ENCODE assay signal across 8 cellular contexts in genomic region chr19:55624109-55625003, GRCh38. TPM values are rescaled to one million over a fixed set of nuclear protein-coding genes. Genes with fewer than 3 reads are reported as not detected.
DNase-seq lines count a peak whose midpoint lies in the region; TF ChIP-seq lines count a peak whose summit lies in the region.

A gene with protein sequence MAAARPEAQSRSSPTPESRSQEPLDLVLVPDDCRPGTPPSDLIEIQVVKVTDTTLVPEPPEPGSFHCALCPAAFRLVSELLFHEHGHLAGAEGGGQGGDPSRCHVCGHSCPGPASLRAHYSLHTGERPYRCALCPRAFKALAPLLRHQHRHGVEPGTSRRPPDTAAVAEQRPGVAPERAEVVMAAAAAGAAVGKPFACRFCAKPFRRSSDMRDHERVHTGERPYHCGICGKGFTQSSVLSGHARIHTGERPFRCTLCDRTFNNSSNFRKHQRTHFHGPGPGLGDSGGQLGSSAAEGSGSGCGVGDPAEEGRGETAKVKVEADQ (minus strand): TSS chr19:55624566. CDS start chr19:55624561, 5 bp downstream.

- H3K9me3 Mint-ChIP-seq in activated T-cell treated with anti-CD3 and anti-CD28 coated beads, Interleukin-2, amount 50 U/mL, for 24 hours: no peaks in the 10 kb centered on the region

- H3K9me3 ChIP-seq in AG04450 (ENCODE audit: control insufficient read depth, insufficient read depth, low read length) (no peaks in the 10 kb centered on the region; the same call in 1 of the 2 replicates), mucosa of rectum (ENCODE audit: control insufficient read depth in 2 of 2, low read length in 2 of 2) (no peaks in the 10 kb centered on the region)

- POLR2A ChIA-PET in AG04450 (lab: Yijun Ruan, JAX): interaction anchor here (0.6 to 1.3 kb wide), 17 partner anchors 9 to 365 kb away, joined by 3 to 8 read pairs (median 3); partner anchors contain the start of genes FIZ1, NAT14, PPP6R1 and U2AF2

- peak within 1 kb of the TSS; percentile 90 for H3K27ac ChIP-seq in AG04450 (ENCODE audit: low read depth, low read length)
- H3K27ac ChIP-seq in mucosa of rectum (ENCODE audit: low read depth in 2 of 2, low read length in 2 of 2): peak within 1 kb of the TSS; percentile 96 to 97

- peaks cover 0 to 12% of the 10 kb centered on the region in 2 donors for H3K36me3 ChIP-seq in mucosa of rectum (ENCODE audit: control insufficient read depth in 2 of 2, insufficient read depth in 2 of 2, low read length in 2 of 2)

- H3K27me3 ChIP-seq in AG04450 (ENCODE audit: control insufficient read depth, insufficient read depth, low read length) (no peaks in the 10 kb centered on the region), mucosa of rectum (ENCODE audit: control insufficient read depth in 2 of 2, insufficient read depth in 2 of 2, low read length in 2 of 2) (no peaks in the 10 kb centered on the region)

- TF ChIP-seq CTCF in AG04450 (IDR thresholded peaks at IDR 0.05; ENCODE audit: low read depth, low read length): no peak

- H3K4me1 Mint-ChIP-seq in activated T-cell treated with anti-CD3 and anti-CD28 coated beads, Interleukin-2, amount 50 U/mL, for 24 hours (ENCODE audit: low read depth): peaks cover 53% of the 10 kb centered on the region

- TF ChIP-seq POLR2A in GM19193 (IDR thresholded peaks at IDR 0.05; ENCODE audit: extremely low read depth, insufficient read depth, insufficient read length) (peak; percentile 84), erythroblast (IDR thresholded peaks at IDR 0.05; ENCODE audit: low read length) (no peak)

- H3K4me1 ChIP-seq in mucosa of rectum (ENCODE audit: control insufficient read depth in 2 of 2, insufficient read depth in 2 of 2, low read length in 2 of 2): peaks cover 0 to 4% of the 10 kb centered on the region in 2 donors

- H3K9ac ChIP-seq in mucosa of rectum (ENCODE audit: low read depth in 1 of 2, low read length in 2 of 2): peak within 1 kb of the TSS; percentile 54 to 70

- CTCF ChIA-PET in AG04450 (lab: Charles Lee): interaction anchor here (0.5 to 3.4 kb wide), 11 partner anchors 9 to 484 kb away, joined by 3 to 17 read pairs (median 5); no protein-coding TSS in a partner anchor

- DNase-seq in AG04450 (ENCODE audit: low read depth, low spot score) (peak; percentile 81), KBM-7 (peak; percentile 78), OCI-M1 (lab: John Stamatoyannopoulos, UW) (peak; percentile 97), erythroblast (lab: John Stamatoyannopoulos, UW) (peak; percentile 95 to 99)
- peak; percentile 94 for DNase-seq in activated T-cell treated with anti-CD3 and anti-CD28 coated beads, Interleukin-2, amount 50 U/mL, for 24 hours
- peak; percentile 84 to 91 for DNase-seq in stimulated activated CD8-positive, alpha-beta memory T cell treated with anti-CD3 and anti-CD28 coated beads, Interleukin-4, amount 100 ng/mL, for 1 hour (ENCODE audit: low read depth in 2 of 2, low spot score in 1 of 2)

- H3K4me3 ChIP-seq in AG04450 (ENCODE audit: low read depth, low read length) (peak within 1 kb of the TSS; percentile 77), mucosa of rectum (ENCODE audit: low read length in 2 of 2) (peak within 1 kb of the TSS; percentile 64 to 85)

- peaks cover 5% of the 10 kb centered on the region for H3K27me3 Mint-ChIP-seq in activated T-cell treated with anti-CD3 and anti-CD28 coated beads, Interleukin-2, amount 50 U/mL, for 24 hours

- peak within 1 kb of the TSS; percentile 84 for H3K4me3 Mint-ChIP-seq in activated T-cell treated with anti-CD3 and anti-CD28 coated beads, Interleukin-2, amount 50 U/mL, for 24 hours

- H3K36me3 Mint-ChIP-seq in activated T-cell treated with anti-CD3 and anti-CD28 coated beads, Interleukin-2, amount 50 U/mL, for 24 hours (ENCODE audit: low read depth): peaks cover 16% of the 10 kb centered on the region

- in situ Hi-C loops in KBM-7 (cut with MboI; ENCODE audit: low pct_unique_long_range_greater_than_20kb, low sequenced_read_pairs): no loop called here

- peak within 1 kb of the TSS; percentile 98 for H3K27ac Mint-ChIP-seq in activated T-cell treated with anti-CD3 and anti-CD28 coated beads, Interleukin-2, amount 50 U/mL, for 24 hours

RNA-seq across cellular contexts. Expression of the gene that starts here (rescaled TPM):
- polyA plus RNA-seq in AG04450 (2011; rRNA removed): 1.9 and 2.8 TPM in 2 replicates
- 3.0 and 3.2 TPM in 2 replicates for polyA minus RNA-seq in AG04450 (2011; rRNA and poly(A)+ RNA removed)

Comparison
In these comparisons a context has a peak if more than half of its experiments do, and no peak if none do; other contexts are left out.
1. Peak in every context shown above with its lines: DNase-seq, H3K4me3 ChIP-seq and H3K27ac ChIP-seq.